In the genomic region with DNA sequence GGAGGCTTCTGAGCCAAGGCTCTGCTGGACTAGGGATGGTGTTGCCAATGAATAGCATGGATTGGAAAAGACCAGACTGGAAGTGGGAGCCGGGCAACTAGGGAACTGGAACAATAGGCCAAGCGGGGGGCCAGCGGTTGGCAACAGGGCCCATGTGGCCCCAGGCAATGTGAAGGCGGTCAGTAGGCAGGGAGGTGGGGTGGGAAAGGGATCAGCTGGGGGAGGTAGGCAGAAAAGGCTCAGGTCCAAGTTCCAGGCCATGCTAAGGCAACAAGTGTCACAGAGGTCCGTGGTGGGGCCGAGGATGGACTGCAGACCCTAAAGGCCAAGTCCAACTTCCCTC, we compare ENCODE assay signal across 11 cellular contexts. TPM values are rescaled to one million over a fixed set of nuclear protein-coding genes. Genes with fewer than 3 reads are reported as not detected.
A peak's percentile ranks its signal among the peaks of the same experiment; 100 is the strongest.
DNase-seq lines count a peak whose midpoint lies in the region; TF ChIP-seq lines count a peak whose summit lies in the region.
"Had no signal": no experiment of that assay in that cellular context is flagged by ENCODE, and none has a peak within 500 bp of the region (broad histone marks: within the 10 kb centered on the region; RNA-seq: fewer than 3 reads in every experiment).

No MANE protein-coding gene starts in this region.

- H3K27ac Mint-ChIP-seq in nephron progenitor cell: peak overlapping the region; percentile 98
- H3K27ac Mint-ChIP-seq in CD4-positive, alpha-beta memory T cell: peak overlapping the region in 1 of 7 donors; percentile 39
- H3K27ac Mint-ChIP-seq: CD8-positive, alpha-beta T cell; stimulated activated naive CD8-positive, alpha-beta T cell treated with anti-CD3 and anti-CD28 coated beads, Interleukin-15, amount 100 ng/mL, for 72 hours had no signal

- H3K27ac ChIP-seq in 22Rv1: peak overlapping the region; percentile 99
- H3K27ac ChIP-seq in ectodermal cell (ENCODE audit: insufficient read depth, low read depth, low read length, poor library complexity, severe bottlenecking): peak overlapping the region; percentile 68
- H3K27ac ChIP-seq in CD4-positive, alpha-beta memory T cell (ENCODE audit: low read depth, low read length): no peak overlapping the region

- no peaks in the 10 kb centered on the region for H3K27me3 ChIP-seq in ectodermal cell (ENCODE audit: control insufficient read depth, insufficient read depth, low read length, poor library complexity, severe bottlenecking)
- no peaks in the 10 kb centered on the region for H3K27me3 ChIP-seq in CD4-positive, alpha-beta memory T cell (ENCODE audit: insufficient read depth, low read length)

- intact Hi-C loops in CD4-positive, alpha-beta memory T cell (cut with micrococcal nuclease): no loop called here

- peaks cover 12% of the 10 kb centered on the region for H3K36me3 ChIP-seq in ectodermal cell (ENCODE audit: control insufficient read depth, insufficient read depth, low read length)
- no peaks in the 10 kb centered on the region for H3K36me3 ChIP-seq in CD4-positive, alpha-beta memory T cell (ENCODE audit: insufficient read depth, low read length)

- H3K9me3 ChIP-seq in ectodermal cell (ENCODE audit: control insufficient read depth, low read length): no peaks in the 10 kb centered on the region
- H3K9me3 ChIP-seq in CD4-positive, alpha-beta memory T cell (ENCODE audit: control insufficient read depth in 1 of 2, low read length in 2 of 2): no peaks in the 10 kb centered on the region

- H3K4me3 ChIP-seq in ectodermal cell (ENCODE audit: insufficient read depth, low read depth, low read length): no peak overlapping the region
- H3K4me3 ChIP-seq in CD4-positive, alpha-beta memory T cell (ENCODE audit: low read length in 2 of 2): no peak overlapping the region

- POLR2A ChIA-PET in CD4-positive, alpha-beta memory T cell (lab: Charles Lee; ENCODE audit: partially characterized antibody): no interaction called here

- peaks cover 19% of the 10 kb centered on the region for H3K4me1 ChIP-seq in ectodermal cell (ENCODE audit: control insufficient read depth, insufficient read depth, low read length)
- peaks cover 10% of the 10 kb centered on the region for H3K4me1 ChIP-seq in CD4-positive, alpha-beta memory T cell (ENCODE audit: insufficient read depth, low read length)

- H3K4me3 Mint-ChIP-seq in nephron progenitor cell: peak overlapping the region; percentile 72
- no peak overlapping the region for H3K4me3 Mint-ChIP-seq in CD4-positive, alpha-beta memory T cell
- H3K4me3 Mint-ChIP-seq: CD8-positive, alpha-beta T cell had no signal

- CTCF ChIA-PET in CD4-positive, alpha-beta memory T cell (lab: Charles Lee; ENCODE audit: partially characterized antibody): interaction anchor here (1.2 to 1.5 kb wide), 3 partner anchors 9 to 145 kb away, joined by 3 to 4 read pairs (median 3); a partner anchor contains a TSS

- peaks cover 81% of the 10 kb centered on the region for H3K4me1 Mint-ChIP-seq in nephron progenitor cell
- peaks cover 10 to 12% (median 11%) of the 10 kb centered on the region in 4 donors for H3K4me1 Mint-ChIP-seq in CD4-positive, alpha-beta memory T cell

- WGBS in ectodermal cell, 2 experiments: 56 to 57% methylated on average over 6 of the region's 6 CpGs

- DNase-seq in NCI-H146 (lab: John Stamatoyannopoulos, UW) (peak; percentile 59), nephron progenitor cell (no peak), T-helper 1 cell (no peak), RPMI8226 (no peak), DMS 273 treated with DMSO at 0.1 percent for 48 hours (lab: John Stamatoyannopoulos, UW) (no peak)
- DNase-seq in CD4-positive, alpha-beta memory T cell: no peak
- DNase-seq: effector memory CD4-positive, alpha-beta T cell had no signal

- no peaks in the 10 kb centered on the region for H3K27me3 Mint-ChIP-seq in nephron progenitor cell (ENCODE audit: low read depth, poor library complexity)
- H3K27me3 Mint-ChIP-seq in CD4-positive, alpha-beta memory T cell: no peaks in the 10 kb centered on the region
- H3K27me3 Mint-ChIP-seq: stimulated activated naive CD8-positive, alpha-beta T cell treated with anti-CD3 and anti-CD28 coated beads, Interleukin-15, amount 100 ng/mL, for 72 hours had no signal

- H3K36me3 Mint-ChIP-seq in nephron progenitor cell (ENCODE audit: low read depth): peaks cover 37% of the 10 kb centered on the region
- H3K36me3 Mint-ChIP-seq in CD4-positive, alpha-beta memory T cell: no peaks in the 10 kb centered on the region

- no peaks in the 10 kb centered on the region for H3K9me3 Mint-ChIP-seq in nephron progenitor cell
- no peaks in the 10 kb centered on the region for H3K9me3 Mint-ChIP-seq in CD4-positive, alpha-beta memory T cell
- H3K9me3 Mint-ChIP-seq: CD8-positive, alpha-beta T cell; stimulated activated naive CD8-positive, alpha-beta T cell treated with anti-CD3 and anti-CD28 coated beads, Interleukin-15, amount 100 ng/mL, for 72 hours had no signal

- TF ChIP-seq CTCF in 22Rv1 (IDR thresholded peaks at IDR 0.05) (no peak), nephron progenitor cell (IDR thresholded peaks at IDR 0.05) (no peak)

RNA-seq across cellular contexts. Expression of a gene that starts 14.9 kb away (rescaled TPM):
- polyA plus RNA-seq in ectodermal cell (2013, experiment 1 of 4): 15.6 TPM
- 16.9 TPM for polyA plus RNA-seq in ectodermal cell (2013, experiment 2 of 4)
- 12.9 TPM for polyA plus RNA-seq in ectodermal cell (2013, experiment 3 of 4)
- 17.3 TPM for polyA plus RNA-seq in ectodermal cell (2013, experiment 4 of 4)
- total RNA-seq in CD4-positive, alpha-beta memory T cell: 10 to 100 TPM; 79.5 to 88.1 TPM
- 10 to 100 TPM in 1 of 2 donors, 1 to 10 TPM in 1; 2.7 to 23.8 TPM for polyA plus RNA-seq in CD4-positive, alpha-beta memory T cell

RNA-seq across cellular contexts. Expression of a gene that starts 42.0 kb away (rescaled TPM):
- polyA plus RNA-seq in ectodermal cell (2013, experiment 1 of 4): 43.6 TPM
- 39.5 TPM for polyA plus RNA-seq in ectodermal cell (2013, experiment 2 of 4)
- polyA plus RNA-seq in ectodermal cell (2013, experiment 3 of 4): 31.9 TPM
- polyA plus RNA-seq in ectodermal cell (2013, experiment 4 of 4): 33.7 TPM
- 1 to 10 TPM; 3.0 to 3.7 TPM for total RNA-seq in CD4-positive, alpha-beta memory T cell
- polyA plus RNA-seq in CD4-positive, alpha-beta memory T cell: 1 to 10 TPM; 1.5 to 2.5 TPM
